Comparison of ENCODE assay signal across 17 cellular contexts in genomic region chr14:42965512-42965911, GRCh38.
"Had no signal": no experiment of that assay in that cellular context is flagged by ENCODE, and none has a peak within 500 bp of the region (broad histone marks: within the 10 kb centered on the region; RNA-seq: fewer than 3 reads in every experiment).

No MANE protein-coding gene starts in this region.

- H3K4me1 Mint-ChIP-seq: activated CD4-positive, alpha-beta memory T cell treated with anti-CD3 and anti-CD28 coated beads, Interleukin-2, amount 10 ng/mL, durations not matched to agents 7 days and 5 days; activated CD8-positive, alpha-beta memory T cell treated with anti-CD3 and anti-CD28 coated beads, Interleukin-2, amount 10 ng/mL, durations not matched to agents 7 days and 5 days; naive thymus-derived CD8-positive, alpha-beta T cell had no signal

- H3K27ac Mint-ChIP-seq: activated CD4-positive, alpha-beta memory T cell treated with anti-CD3 and anti-CD28 coated beads, Interleukin-2, amount 10 ng/mL, durations not matched to agents 7 days and 5 days; activated CD8-positive, alpha-beta memory T cell treated with anti-CD3 and anti-CD28 coated beads, Interleukin-2, amount 10 ng/mL, durations not matched to agents 7 days and 5 days; activated naive CD8-positive, alpha-beta T cell; naive thymus-derived CD8-positive, alpha-beta T cell had no signal

- H3K4me1 ChIP-seq: foreskin keratinocyte, parathyroid adenoma, vagina had no signal

- H3K27ac ChIP-seq: cardiac muscle cell, foreskin keratinocyte, neutrophil, parathyroid adenoma, vagina had no signal

- H3K4me3 ChIP-seq: cardiac muscle cell, vagina had no signal

- H3K27me3 Mint-ChIP-seq: activated CD4-positive, alpha-beta memory T cell treated with anti-CD3 and anti-CD28 coated beads, Interleukin-2, amount 10 ng/mL, durations not matched to agents 7 days and 5 days; activated CD8-positive, alpha-beta memory T cell treated with anti-CD3 and anti-CD28 coated beads, Interleukin-2, amount 10 ng/mL, durations not matched to agents 7 days and 5 days; activated naive CD8-positive, alpha-beta T cell; naive thymus-derived CD8-positive, alpha-beta T cell had no signal

- H3K27me3 ChIP-seq: cardiac muscle cell, foreskin keratinocyte, neutrophil, vagina had no signal

- H3K4me3 Mint-ChIP-seq: activated CD4-positive, alpha-beta memory T cell treated with anti-CD3 and anti-CD28 coated beads, Interleukin-2, amount 10 ng/mL, durations not matched to agents 7 days and 5 days; activated CD8-positive, alpha-beta memory T cell treated with anti-CD3 and anti-CD28 coated beads, Interleukin-2, amount 10 ng/mL, durations not matched to agents 7 days and 5 days; activated naive CD8-positive, alpha-beta T cell; naive thymus-derived CD8-positive, alpha-beta T cell had no signal

- H3K9me3 ChIP-seq: neutrophil, vagina had no signal

- ATAC-seq: activated CD8-positive, alpha-beta memory T cell treated with anti-CD3 and anti-CD28 coated beads, Interleukin-2, amount 10 ng/mL, durations not matched to agents 7 days and 5 days; foreskin keratinocyte; naive thymus-derived CD8-positive, alpha-beta T cell had no signal

- H3K36me3 ChIP-seq: cardiac muscle cell, neutrophil, vagina had no signal

- H3K79me2 ChIP-seq: parathyroid adenoma had no signal

- H2AFZ ChIP-seq: parathyroid adenoma had no signal

- H3K36me3 Mint-ChIP-seq: activated CD8-positive, alpha-beta memory T cell treated with anti-CD3 and anti-CD28 coated beads, Interleukin-2, amount 10 ng/mL, durations not matched to agents 7 days and 5 days; activated naive CD8-positive, alpha-beta T cell; naive thymus-derived CD8-positive, alpha-beta T cell had no signal

- H3K9ac ChIP-seq: parathyroid adenoma had no signal

- DNase-seq: activated CD4-positive, alpha-beta memory T cell treated with anti-CD3 and anti-CD28 coated beads, Interleukin-2, amount 10 ng/mL, durations not matched to agents 7 days and 5 days; activated CD4-positive, alpha-beta T cell treated with anti-CD3 and anti-CD28 coated beads for 48 hours; activated CD4-positive, CD25-positive, alpha-beta regulatory T cell; activated CD8-positive, alpha-beta memory T cell treated with anti-CD3 and anti-CD28 coated beads, Interleukin-2, amount 10 ng/mL, durations not matched to agents 7 days and 5 days; foreskin keratinocyte; kidney glomerular epithelial cell; mesendoderm; naive thymus-derived CD8-positive, alpha-beta T cell; stimulated activated naive CD4-positive, alpha-beta T cell treated with Interleukin-2 at 50 U/mL for 16 hours; T-helper 1 cell; T-helper 9 cell; trophoblast cell had no signal
